Comparison of ENCODE assay signal across 11 cellular contexts in the genomic region with DNA sequence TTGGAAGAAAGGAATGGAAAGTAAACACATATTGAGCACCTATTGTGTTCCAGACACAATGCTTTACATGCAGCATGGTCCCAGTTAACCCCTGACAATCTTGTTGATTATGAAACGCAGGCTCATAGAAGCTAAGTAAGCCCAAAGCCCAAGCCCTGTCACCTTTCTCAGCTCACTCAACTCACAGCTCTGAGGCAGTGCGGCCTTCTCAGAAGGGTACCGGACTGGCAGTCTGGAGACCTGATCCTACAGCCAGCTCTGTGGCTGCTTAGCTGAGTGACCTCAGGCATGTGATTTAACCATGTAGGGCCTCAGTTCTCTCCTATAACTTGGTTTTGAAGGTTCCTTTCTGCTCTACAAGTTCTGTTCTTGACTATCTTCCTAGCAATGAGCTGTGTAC. TPM values are rescaled to one million over a fixed set of nuclear protein-coding genes. Genes with fewer than 3 reads are reported as not detected.
DNase-seq lines count a peak whose midpoint lies in the region; ATAC-seq, FAIRE-seq and TF ChIP-seq lines count a peak whose summit lies in the region.
"Had no signal": no experiment of that assay in that cellular context is flagged by ENCODE, and none has a peak within 500 bp of the region (broad histone marks: within the 10 kb centered on the region; RNA-seq: fewer than 3 reads in every experiment).

No MANE protein-coding gene starts in this region.

- H3K27me3 Mint-ChIP-seq in HFFc6 (ENCODE audit: insufficient read depth): peaks cover 8% of the 10 kb centered on the region; the same call in 1 of the 2 replicates
- peaks cover 0 to 2% (median 0%) of the 10 kb centered on the region in 5 donors for H3K27me3 Mint-ChIP-seq in naive thymus-derived CD8-positive, alpha-beta T cell

- H3K9me3 ChIP-seq in GM12878 (replicated peaks; ENCODE audit: control insufficient read depth, insufficient read depth, low read length): no peaks in the 10 kb centered on the region

- ATAC-seq in GM12878: peak; percentile 12
- ATAC-seq in naive thymus-derived CD8-positive, alpha-beta T cell: no peak
- ATAC-seq in GM19351 (IDR thresholded peaks at IDR 0.05; ENCODE audit: unreplicated experiment): no peak

- TF ChIP-seq CTCF in 22Rv1 (IDR thresholded peaks at IDR 0.05): no peak
- no peak for TF ChIP-seq CTCF in HFFc6 (IDR thresholded peaks at IDR 0.05)
- TF ChIP-seq CTCF in GM12878 (IDR thresholded peaks at IDR 0.05 in 2 of 3, conservative IDR thresholded peaks at IDR 0.05 in 1 of 3; ENCODE audit: control insufficient read depth in 2 of 3, extremely low read depth in 1 of 3, insufficient read depth in 1 of 3, low read depth in 3 of 3, low read length in 3 of 3): no peak

- peak overlapping the region; percentile 85 for H3K27ac ChIP-seq in 22Rv1
- no peak overlapping the region for H3K27ac ChIP-seq in GM12878 (ENCODE audit: control insufficient read depth, insufficient read depth)
- H3K27ac ChIP-seq: cardiac muscle cell, SK-N-MC had no signal

- no peak for TF ChIP-seq RAD21 in GM12878 (IDR thresholded peaks at IDR 0.05; ENCODE audit: insufficient read depth, low read depth, low read length)

- H3K9me3 Mint-ChIP-seq in HFFc6: no peaks in the 10 kb centered on the region
- no peaks in the 10 kb centered on the region for H3K9me3 Mint-ChIP-seq in naive thymus-derived CD8-positive, alpha-beta T cell

- H3K36me3 ChIP-seq in GM12878 (ENCODE audit: control insufficient read depth in 2 of 2, insufficient read depth in 2 of 2, low read length in 1 of 2): no peaks in the 10 kb centered on the region; a peak in 1 of 4 replicates
- H3K36me3 ChIP-seq: cardiac muscle cell had no signal

- peak overlapping the region; percentile 95 for H3K4me3 Mint-ChIP-seq in HFFc6
- peak overlapping the region; percentile 94 to 98 (median 97) for H3K4me3 Mint-ChIP-seq in naive thymus-derived CD8-positive, alpha-beta T cell

- SMC1A ChIA-PET in GM12878 (lab: Charles Lee; ENCODE audit: uncharacterized antibody, unreplicated experiment): interaction anchor here (1.0 to 28.0 kb wide), 6 partner anchors 8 to 198 kb away, joined by 3 to 1145 read pairs (median 10); a partner anchor contains a TSS

- CTCF ChIA-PET in GM12878 (lab: Yijun Ruan, JAX): interaction anchor here (0.6 to 37.4 kb wide), 9 partner anchors 7 to 508 kb away, joined by 3 to 1888 read pairs (median 4); a partner anchor contains a TSS

- RAD21 ChIA-PET in GM12878 (lab: Charles Lee; ENCODE audit: unreplicated experiment): interaction anchor here (0.7 to 23.0 kb wide), 7 partner anchors 8 to 195 kb away, joined by 3 to 946 read pairs (median 3); no protein-coding TSS in a partner anchor

- H3K79me2 ChIP-seq in GM12878 (ENCODE audit: control insufficient read depth, insufficient read depth, low read length): no peaks in the 10 kb centered on the region

- no peak for TF ChIP-seq POLR2A in GM12878 (IDR thresholded peaks at IDR 0.05; ENCODE audit: low read depth, low read length)

- FAIRE-seq in GM12878 (lab: Jason Lieb, UNC): no peak

- H3K4me2 ChIP-seq in GM12878 (ENCODE audit: control insufficient read depth, insufficient read depth): peak overlapping the region; percentile 64; the same call in 1 of the 2 replicates

- H3K27ac Mint-ChIP-seq in HFFc6: no peak overlapping the region
- H3K27ac Mint-ChIP-seq in naive thymus-derived CD8-positive, alpha-beta T cell: peak overlapping the region; percentile 97 to 100 (median 99)

- H3K4me3 ChIP-seq in GM12878: peak overlapping the region; percentile 87

- in situ Hi-C loops in GM12878 (cut with MboI): no loop called here

- H3K4me1 Mint-ChIP-seq in HFFc6 (ENCODE audit: low read depth): peaks cover 27% of the 10 kb centered on the region
- H3K4me1 Mint-ChIP-seq in naive thymus-derived CD8-positive, alpha-beta T cell: peaks cover 25 to 45% (median 39%) of the 10 kb centered on the region in 4 donors

- WGBS in GM12878 (ENCODE audit: insufficient coverage, insufficient replicate concordance, low lambda C conversion rate, missing lambda C conversion rate): 55% methylated on average over 3 of the region's 3 CpGs

- peak overlapping the region; percentile 38 for H2AFZ ChIP-seq in GM12878 (ENCODE audit: control insufficient read depth, low read depth, low read length)

- H3K36me3 Mint-ChIP-seq in HFFc6 (ENCODE audit: low read depth): peaks cover 5% of the 10 kb centered on the region; the same call in 1 of the 2 replicates
- H3K36me3 Mint-ChIP-seq in naive thymus-derived CD8-positive, alpha-beta T cell: peaks cover 19 to 24% (median 21%) of the 10 kb centered on the region in 3 donors

- no peak overlapping the region for H3K9ac ChIP-seq in GM12878 (ENCODE audit: control insufficient read depth, insufficient read depth, low read length)

- H3K27me3 ChIP-seq in GM12878 (replicated peaks in 1 of 2; ENCODE audit: control insufficient read depth in 2 of 2, insufficient read depth in 2 of 2, low read length in 1 of 2): no peaks in the 10 kb centered on the region
- H3K27me3 ChIP-seq: cardiac muscle cell had no signal

- BruUV-seq in GM12878 (replicated peaks; lab: Mats Ljungman, UMichigan): no TSS peak

- POLR2A ChIA-PET in GM12878 (lab: Charles Lee): interaction anchor here (0.9 to 1.4 kb wide), 4 partner anchors 11 to 198 kb away, joined by 3 to 4 read pairs (median 3); no protein-coding TSS in a partner anchor
- POLR2A ChIA-PET in naive thymus-derived CD8-positive, alpha-beta T cell (lab: Charles Lee): interaction anchor here (0.5 to 1.6 kb wide), 5 partner anchors 9 to 1462 kb away, joined by 3 to 8 read pairs (median 4); no protein-coding TSS in a partner anchor

- H3K4me1 ChIP-seq in GM12878 (ENCODE audit: control insufficient read depth, insufficient read depth, low read length): peaks cover 5% of the 10 kb centered on the region; the same call in 1 of the 2 replicates

- H4K20me1 ChIP-seq in GM12878 (ENCODE audit: control insufficient read depth, insufficient read depth): no peaks in the 10 kb centered on the region

- no peak for TF ChIP-seq EP300 in GM12878 (IDR thresholded peaks at IDR 0.05; ENCODE audit: borderline replicate concordance in 1 of 2, control insufficient read depth in 1 of 2, low read depth in 2 of 2, low read length in 2 of 2)

- DNase-seq in HFFc6 (no peak), GM12878 (ENCODE audit: low read depth, low spot score) (no peak), DMS153 treated with DMSO at 0.1 percent for 48 hours (lab: John Stamatoyannopoulos, UW; ENCODE audit: unreplicated experiment) (no peak), GF-D8 (lab: John Stamatoyannopoulos, UW) (no peak), NCI-H226 (no peak)
- no peak for DNase-seq in naive thymus-derived CD8-positive, alpha-beta T cell
- DNase-seq: DMS 273 treated with DMSO at 0.1 percent for 48 hours had no signal

- intact Hi-C loops in GM12878 (cut with micrococcal nuclease; ENCODE audit: unreplicated experiment): no loop called here

RNA-seq across cellular contexts. Expression of a gene that starts 0.5 kb away (rescaled TPM):
- total RNA-seq in HFFc6 (2021; fragmentation: NEBNext Ultra II Directional; extraction: Animal tissue kit (Norgen Biotek cat#: 25700)): 1 to 10 TPM; 3.6 to 4.1 (median 3.8) TPM
- total RNA-seq in GM12878 (2013; cell fraction: nucleolus; rRNA removed): 30.0 and 32.5 TPM in 2 replicates
- total RNA-seq in GM12878 (2014; rRNA removed) (4.3 and 5.4 TPM in 2 replicates), GM12878 (2014; rRNA removed; fragmentation: Illumina TruSeq; extraction: Trizol) (6.4 and 7.0 TPM in 2 replicates), GM12878 (2021) (4.4 TPM in 2 replicates)
- polyA plus RNA-seq in GM12878 (2011; ENCODE audit: low read depth): 2.4 TPM
- polyA plus RNA-seq in GM12878 (2011; rRNA removed) (10.8 and 14.4 TPM in 2 replicates), GM12878 (2014; fragmentation: Illumina TruSeq; extraction: Trizol) (6.0 and 8.3 TPM in 2 replicates), GM12878 (2014; fragmentation: Nextera tagmentation; extraction: Ambion mirVana) (1 to 10 TPM; 3.0 to 3.7 TPM), GM12878 (2014; rRNA removed) (4.0 and 4.7 TPM in 2 replicates), GM12878 (2016; fragmentation: Nextera tagmentation; extraction: Ambion mirVana) (1 to 10 TPM; 5.3 to 6.0 TPM)
- polyA plus RNA-seq in GM12878 (2011; cell fraction: cytosol; rRNA removed): 5.1 and 5.6 TPM in 2 replicates
- polyA plus RNA-seq in GM12878 (2011; cell fraction: nucleus; rRNA removed): 14.1 and 17.4 TPM in 2 replicates
- polyA plus RNA-seq in GM12878 (2012): 2.9 and 5.4 TPM in 2 replicates
- polyA minus RNA-seq in GM12878 (2011; rRNA and poly(A)+ RNA removed): 10.1 and 11.4 TPM in 2 replicates
- polyA minus RNA-seq in GM12878 (2011; cell fraction: cytosol; rRNA and poly(A)+ RNA removed): 2.5 and 3.2 TPM in 2 replicates
- 8.0 and 8.3 TPM in 2 replicates for polyA minus RNA-seq in GM12878 (2011; cell fraction: nucleus; rRNA and poly(A)+ RNA removed)
- 10 to 100 TPM; 20.2 to 20.8 TPM for total RNA-seq in naive thymus-derived CD8-positive, alpha-beta T cell
- 10 to 100 TPM in 1 of 3 donors, 1 to 10 TPM in 2; 5.0 to 10.1 (median 6.4) TPM for polyA plus RNA-seq in naive thymus-derived CD8-positive, alpha-beta T cell

RNA-seq across cellular contexts. Expression of a gene that starts 14.7 kb away (rescaled TPM):
- under 1 TPM; 0.31 to 0.59 (median 0.39) TPM for total RNA-seq in HFFc6 (2021; fragmentation: NEBNext Ultra II Directional; extraction: Animal tissue kit (Norgen Biotek cat#: 25700))
- 15.1 and 16.7 TPM in 2 replicates for total RNA-seq in GM12878 (2013; cell fraction: nucleolus; rRNA removed)
- total RNA-seq in GM12878 (2014; rRNA removed) (44.0 and 45.1 TPM in 2 replicates), GM12878 (2014; rRNA removed; fragmentation: Illumina TruSeq; extraction: Trizol) (37.0 and 37.6 TPM in 2 replicates), GM12878 (2021) (54.9 and 57.1 TPM in 2 replicates)
- 17.7 TPM for polyA plus RNA-seq in GM12878 (2011; ENCODE audit: low read depth)
- polyA plus RNA-seq in GM12878 (2011; rRNA removed) (31.5 and 43.9 TPM in 2 replicates), GM12878 (2014; fragmentation: Illumina TruSeq; extraction: Trizol) (37.4 and 44.1 TPM in 2 replicates), GM12878 (2014; fragmentation: Nextera tagmentation; extraction: Ambion mirVana) (10 to 100 TPM; 16.4 to 18.5 TPM), GM12878 (2014; rRNA removed) (48.5 and 55.6 TPM in 2 replicates), GM12878 (2016; fragmentation: Nextera tagmentation; extraction: Ambion mirVana) (10 to 100 TPM; 50.3 to 58.2 TPM)
- 37.2 and 37.8 TPM in 2 replicates for polyA plus RNA-seq in GM12878 (2011; cell fraction: cytosol; rRNA removed)
- polyA plus RNA-seq in GM12878 (2011; cell fraction: nucleus; rRNA removed): 55.0 and 57.1 TPM in 2 replicates
- 21.8 and 28.2 TPM in 2 replicates for polyA plus RNA-seq in GM12878 (2012)
- polyA minus RNA-seq in GM12878 (2011; rRNA and poly(A)+ RNA removed): 18.3 and 24.9 TPM in 2 replicates
- 15.9 and 17.0 TPM in 2 replicates for polyA minus RNA-seq in GM12878 (2011; cell fraction: cytosol; rRNA and poly(A)+ RNA removed)
- polyA minus RNA-seq in GM12878 (2011; cell fraction: nucleus; rRNA and poly(A)+ RNA removed): 18.9 and 23.7 TPM in 2 replicates
- total RNA-seq in naive thymus-derived CD8-positive, alpha-beta T cell: under 1 TPM; 0.41 to 0.49 TPM
- not detected for polyA plus RNA-seq in naive thymus-derived CD8-positive, alpha-beta T cell

Comparison
In these comparisons a context has a peak if more than half of its experiments do, and no peak if none do; other contexts are left out.
1. RNA of a gene that starts 14.7 kb away (total RNA-seq): 15.1 to 57.1 TPM in GM12878; 0.41 to 0.49 TPM in naive thymus-derived CD8-positive, alpha-beta T cell and 0.31 to 0.59 TPM in HFFc6; every median in the first group is over 10 times any median in the second.